In genomic region chrX:40104649-40105015, GRCh38 we compare ENCODE assay signal across 8 cellular contexts. TPM values are rescaled to one million over a fixed set of nuclear protein-coding genes. Genes with fewer than 3 reads are reported as not detected.
DNase-seq lines count a peak whose midpoint lies in the region; ATAC-seq, FAIRE-seq and TF ChIP-seq lines count a peak whose summit lies in the region.

No MANE protein-coding gene starts in this region.

- peak overlapping the region; percentile 84 for H3K4me2 ChIP-seq in K562 (ENCODE audit: insufficient read depth, low read length)
- peak overlapping the region; percentile 70 for H3K4me2 ChIP-seq in HepG2 (ENCODE audit: low read depth, low read length)

- H3K27ac ChIP-seq in K562 (ENCODE audit: extremely low read depth, low read depth, low read length) (peak overlapping the region; percentile 95), HepG2 (ENCODE audit: extremely low read length, insufficient read depth, low read length) (no peak overlapping the region), transverse colon (peak overlapping the region; percentile 91 to 96 (median 94))

- H3K27me3 ChIP-seq in K562 (ENCODE audit: control insufficient read depth in 2 of 2, insufficient read depth in 2 of 2, low read length in 2 of 2) (no peaks in the 10 kb centered on the region), HepG2 (ENCODE audit: control insufficient read depth in 1 of 2, insufficient read depth in 2 of 2, low read length in 2 of 2) (no peaks in the 10 kb centered on the region), transverse colon (no peaks in the 10 kb centered on the region)

- no peak for TF ChIP-seq CTCF in GM13977 (IDR thresholded peaks at IDR 0.05; ENCODE audit: extremely low read depth, insufficient read depth, missing control alignments)
- no peak for TF ChIP-seq CTCF in K562 (IDR thresholded peaks at IDR 0.05 in 2 of 3, conservative IDR thresholded peaks at IDR 0.05 in 1 of 3; ENCODE audit: insufficient read depth in 2 of 3, low read depth in 1 of 3, low read length in 3 of 3)
- TF ChIP-seq CTCF in HepG2 (CRISPR knock-in tag; IDR thresholded peaks at IDR 0.05): no peak
- no peak for TF ChIP-seq CTCF in transverse colon (IDR thresholded peaks at IDR 0.05)

- no peak for TF ChIP-seq RAD21 in K562 (CRISPR knock-in tag; conservative IDR thresholded peaks at IDR 0.05 in 1 of 2, IDR thresholded peaks at IDR 0.05 in 1 of 2)
- no peak for TF ChIP-seq RAD21 in HepG2 (CRISPR knock-in tag; IDR thresholded peaks at IDR 0.05)

- H4K20me1 ChIP-seq in K562 (replicated peaks; ENCODE audit: control insufficient read depth, insufficient read depth, low read length) (no peaks in the 10 kb centered on the region), HepG2 (ENCODE audit: insufficient read depth, low read length) (no peaks in the 10 kb centered on the region)

- H3K4me3 ChIP-seq in K562 (peak overlapping the region; percentile 46), HepG2 (replicated peaks in 1 of 3; ENCODE audit: insufficient read depth in 1 of 3, low read depth in 2 of 3, low read length in 3 of 3) (peak overlapping the region; percentile 45 to 76 (median 63); a peak in 5 of 6 replicates), transverse colon (peak overlapping the region; percentile 44 to 65 (median 49))

- no peak for TF ChIP-seq POLR2A in K562 (conservative IDR thresholded peaks at IDR 0.05)
- TF ChIP-seq POLR2A in HepG2 (IDR thresholded peaks at IDR 0.05; ENCODE audit: insufficient read depth in 1 of 2, low read depth in 2 of 2, low read length in 2 of 2): no peak
- TF ChIP-seq POLR2A in transverse colon (IDR thresholded peaks at IDR 0.05): no peak

- H3K9me3 ChIP-seq in K562 (replicated peaks; ENCODE audit: control insufficient read depth, insufficient read depth, low read depth, low read length) (no peaks in the 10 kb centered on the region), HepG2 (ENCODE audit: low read length) (no peaks in the 10 kb centered on the region), transverse colon (no peaks in the 10 kb centered on the region)

- POLR2A ChIA-PET in K562 (lab: Yijun Ruan, JAX) (interaction anchor here (0.6 to 3.9 kb wide), 8 partner anchors 9 to 72 kb away, joined by 3 to 18 read pairs (median 6); no protein-coding TSS in a partner anchor), HepG2 (lab: Yijun Ruan, JAX) (interaction anchor here (0.8 to 2.9 kb wide), 7 partner anchors 11 to 91 kb away, joined by 3 to 24 read pairs (median 3); no protein-coding TSS in a partner anchor)

- intact Hi-C loops in K562 (cut with micrococcal nuclease) (loop anchor here (2.0 to 10.0 kb wide), 3 partner anchors 68 to 370 kb away; no protein-coding TSS in a partner anchor), HepG2 (cut with micrococcal nuclease; ENCODE audit: unreplicated experiment) (loop anchor here (5.0 kb wide), 1 partner anchor 38 kb away; no protein-coding TSS in a partner anchor), transverse colon (cut with DNase I; ENCODE audit: low total_unique reads) (no loop called here)

- 1% methylated on average over 18 of the region's 39 CpGs for WGBS in K562 (ENCODE audit: insufficient coverage, low coverage, missing lambda C conversion rate)
- no CpG with 5 or more reads among the region's 39 CpGs for WGBS in HepG2 (ENCODE audit: low lambda C conversion rate)
- 27% methylated on average over 20 of the region's 39 CpGs; no CpG with 5 or more reads in 1 of the 2 donors for WGBS in transverse colon (ENCODE audit: low coverage in 1 of 2), 2 donors

- H3K9ac ChIP-seq in K562 (ENCODE audit: insufficient read depth in 1 of 2, low read depth in 2 of 2, low read length in 2 of 2) (peak overlapping the region; percentile 85 to 98; a peak in 3 of 4 replicates), HepG2 (ENCODE audit: insufficient read depth, low read depth, low read length) (peak overlapping the region; percentile 69; the same call in 1 of the 2 replicates)

- peaks cover 91% of the 10 kb centered on the region for H3K79me2 ChIP-seq in K562 (ENCODE audit: control insufficient read depth, insufficient read depth, low read length)
- peaks cover 11% of the 10 kb centered on the region for H3K79me2 ChIP-seq in HepG2 (ENCODE audit: insufficient read depth, low read length)

- no peak for FAIRE-seq in K562 (lab: Jason Lieb, UNC)
- FAIRE-seq in HepG2 (lab: Jason Lieb, UNC): no peak

- ATAC-seq in K562 (no peak), HepG2 (no peak)

- no peak for TF ChIP-seq EP300 in K562 (IDR thresholded peaks at IDR 0.05; ENCODE audit: low read length)
- no peak for TF ChIP-seq EP300 in HepG2 (IDR thresholded peaks at IDR 0.05; ENCODE audit: low read depth in 2 of 2, low read length in 2 of 2)
- TF ChIP-seq EP300 in HepG2 (CRISPR knock-in tag; IDR thresholded peaks at IDR 0.05; ENCODE audit: borderline replicate concordance): no peak
- TF ChIP-seq EP300 in transverse colon (IDR thresholded peaks at IDR 0.05; ENCODE audit: low read depth): peak; percentile 14

- CTCF ChIA-PET in K562 (lab: Yijun Ruan, JAX; ENCODE audit: low intra/inter-chr PET ratio): no interaction called here
- CTCF ChIA-PET in HepG2 (lab: Yijun Ruan, JAX; ENCODE audit: low intra/inter-chr PET ratio, low total read pairs): no interaction called here

- no peaks in the 10 kb centered on the region for H3K9me1 ChIP-seq in K562 (ENCODE audit: control insufficient read depth, insufficient read depth, low read length)

- BruUV-seq in K562 (replicated peaks; lab: Mats Ljungman, UMichigan): no TSS peak
- BruUV-seq in HepG2 (replicated peaks; lab: Mats Ljungman, UMichigan): no TSS peak

- H3K4me1 ChIP-seq in K562 (replicated peaks in 1 of 2; ENCODE audit: control insufficient read depth in 2 of 2, insufficient read depth in 2 of 2, low read length in 2 of 2) (peaks cover 59 to 89% of the 10 kb centered on the region in 2 experiments), HepG2 (ENCODE audit: insufficient read depth, low read length) (peaks cover 44% of the 10 kb centered on the region), transverse colon (peaks cover 7 to 45% (median 30%) of the 10 kb centered on the region in 4 donors)

- DNase-seq in AG08395 (ENCODE audit: low spot score) (peak; percentile 54), GM13977 (ENCODE audit: low spot score) (peak; percentile 76), LHCN-M2 (ENCODE audit: low read depth) (peak; percentile 53), K562 (ENCODE audit: extremely low read depth in 1 of 4, low spot score in 3 of 4) (peak in 1 of 4 experiments; percentile 49), HepG2 (ENCODE audit: low spot score) (no peak), transverse colon (peak; percentile 65), NCI-H2029 treated with DMSO at 0.1 percent for 48 hours (lab: John Stamatoyannopoulos, UW) (no peak), NCI-H2107 treated with DMSO at 0.1 percent for 48 hours (lab: John Stamatoyannopoulos, UW; ENCODE audit: unreplicated experiment) (no peak)

- in situ Hi-C loops in GM13977 (cut with MboI; ENCODE audit: low pct_unique_long_range_greater_than_20kb, low sequenced_read_pairs, unreplicated experiment) (no loop called here), K562 (cut with MboI) (loop anchor here (5.0 to 10.0 kb wide), 3 partner anchors 50 to 160 kb away; no protein-coding TSS in a partner anchor), HepG2 (cut with HindIII; ENCODE audit: extremely low pct_ligation_motif_present, low pct_unique_long_range_greater_than_20kb) (loop anchor here (5.0 kb wide), 1 partner anchor 48 kb away; no protein-coding TSS in a partner anchor), transverse colon (cut with MboI; ENCODE audit: low pct_ligation_motif_present in 1 of 4, low pct_unique_long_range_greater_than_20kb in 1 of 4, low sequenced_read_pairs in 3 of 4) (no loop called here)

- H3K36me3 ChIP-seq in K562 (ENCODE audit: control insufficient read depth, insufficient read depth, low read length): no peaks in the 10 kb centered on the region
- H3K36me3 ChIP-seq in HepG2 (replicated peaks in 1 of 2; ENCODE audit: control insufficient read depth in 1 of 2, insufficient read depth in 2 of 2, low read length in 2 of 2): no peaks in the 10 kb centered on the region
- H3K36me3 ChIP-seq in transverse colon: no peaks in the 10 kb centered on the region

- H2AFZ ChIP-seq in K562 (ENCODE audit: low read depth, low read length) (no peak overlapping the region), HepG2 (ENCODE audit: low read length) (no peak overlapping the region)

RNA-seq across cellular contexts. Expression of gene BCOR, which starts 6.9 kb away (rescaled TPM):
- 17.7 and 18.8 TPM in 2 replicates for total RNA-seq in LHCN-M2 (2014; rRNA removed)
- polyA plus RNA-seq in LHCN-M2 (2012): 13.1 TPM
- total RNA-seq in K562 (2011; cell fraction: chromatin; rRNA removed; ENCODE audit: low replicate concordance): 128 and 140 TPM in 2 replicates
- 71.6 and 74.4 TPM in 2 replicates for total RNA-seq in K562 (2011; cell fraction: nucleolus; rRNA removed)
- total RNA-seq in K562 (2011; cell fraction: nucleoplasm; rRNA removed): 97.0 and 135 TPM in 2 replicates
- total RNA-seq in K562 (2014; rRNA removed): 73.7 and 76.0 TPM in 2 replicates
- total RNA-seq in K562 (2014; rRNA removed; fragmentation: Illumina TruSeq; extraction: Trizol): 37.6 and 37.9 TPM in 2 replicates
- 33.0 and 36.6 TPM in 2 replicates for total RNA-seq in K562 (2015; rRNA removed; fragmentation: Illumina TruSeq; extraction: Trizol)
- total RNA-seq in K562 (2021): 98.3 and 113 TPM in 2 replicates
- 27.5 and 28.1 TPM in 2 replicates for polyA plus RNA-seq in K562 (2011; rRNA removed)
- polyA plus RNA-seq in K562 (2011; cell fraction: cytosol; rRNA removed): 30.1 and 38.0 TPM in 2 replicates
- polyA plus RNA-seq in K562 (2011; cell fraction: nucleus; rRNA removed): 64.0 and 93.7 TPM in 2 replicates
- 72.8 and 76.1 TPM in 2 replicates for polyA plus RNA-seq in K562 (2012)
- polyA plus RNA-seq in K562 (2014; fragmentation: Illumina TruSeq; extraction: Trizol): 88.1 and 98.5 TPM in 2 replicates
- polyA plus RNA-seq in K562 (2014; fragmentation: Nextera tagmentation; extraction: Ambion mirVana): 10 to 100 TPM; 32.0 to 37.4 TPM
- 44.4 and 64.6 TPM in 2 replicates for polyA plus RNA-seq in K562 (2014; rRNA removed)
- 40.5 and 49.5 TPM in 2 replicates for polyA minus RNA-seq in K562 (2011; rRNA and poly(A)+ RNA removed)
- 105 and 120 TPM in 2 replicates for polyA minus RNA-seq in K562 (2011; cell fraction: cytosol; rRNA and poly(A)+ RNA removed)
- polyA minus RNA-seq in K562 (2011; cell fraction: nucleus; rRNA and poly(A)+ RNA removed): 36.9 and 50.0 TPM in 2 replicates
- total RNA-seq in HepG2 (2016; rRNA removed; fragmentation: Illumina TruSeq; extraction: Trizol): 15.2 and 18.6 TPM in 2 replicates
- 3.2 and 4.8 TPM in 2 replicates for total RNA-seq in HepG2 (2016; cell fraction: cytosol; rRNA removed; fragmentation: Illumina TruSeq; extraction: Trizol; ENCODE audit: low read depth)
- total RNA-seq in HepG2 (2016; cell fraction: insoluble cytoplasmic fraction; rRNA removed; fragmentation: Illumina TruSeq; extraction: Trizol): 13.9 and 15.9 TPM in 2 replicates
- total RNA-seq in HepG2 (2016; cell fraction: membrane; rRNA removed; fragmentation: Illumina TruSeq; extraction: Trizol): 7.4 and 7.6 TPM in 2 replicates
- 18.8 and 25.8 TPM in 2 replicates for total RNA-seq in HepG2 (2016; cell fraction: nucleus; rRNA removed; fragmentation: Illumina TruSeq; extraction: Trizol)
- 14.3 and 15.2 TPM in 2 replicates for polyA plus RNA-seq in HepG2 (2011; rRNA removed)
- polyA plus RNA-seq in HepG2 (2011; cell fraction: cytosol; rRNA removed): 11.5 and 13.8 TPM in 2 replicates
- polyA plus RNA-seq in HepG2 (2011; cell fraction: nucleus; rRNA removed): 30.4 and 30.6 TPM in 2 replicates
- polyA plus RNA-seq in HepG2 (2012): 27.3 and 29.3 TPM in 2 replicates
- 1.2 and 1.3 TPM in 2 replicates for polyA plus RNA-seq in HepG2 (2016; cell fraction: cytosol; fragmentation: Illumina TruSeq; extraction: Trizol; ENCODE audit: low read depth)
- 17.4 and 18.4 TPM in 2 replicates for polyA plus RNA-seq in HepG2 (2016; cell fraction: insoluble cytoplasmic fraction; fragmentation: Illumina TruSeq; extraction: Trizol; ENCODE audit: low read depth)
- polyA plus RNA-seq in HepG2 (2016; cell fraction: membrane; fragmentation: Illumina TruSeq; extraction: Trizol; ENCODE audit: low read depth): 1.3 and 1.9 TPM in 2 replicates
- polyA plus RNA-seq in HepG2 (2016; cell fraction: nucleus; fragmentation: Illumina TruSeq; extraction: Trizol; ENCODE audit: insufficient read depth, low read depth): 27.4 and 28.9 TPM in 2 replicates
- polyA minus RNA-seq in HepG2 (2011; rRNA and poly(A)+ RNA removed; ENCODE audit: low replicate concordance): 18.3 and 32.5 TPM in 2 replicates
- 40.3 and 40.4 TPM in 2 replicates for polyA minus RNA-seq in HepG2 (2011; cell fraction: cytosol; rRNA and poly(A)+ RNA removed)
- 31.8 TPM in 2 replicates for polyA minus RNA-seq in HepG2 (2011; cell fraction: nucleus; rRNA and poly(A)+ RNA removed)
- 10 to 100 TPM; 17.9 to 27.8 (median 20.4) TPM for total RNA-seq in transverse colon

Comparison
In these comparisons a context has a peak if more than half of its experiments do, and no peak if none do; other contexts are left out.
1. DNase-seq: peak in AG08395 (single experiment), GM13977 (single experiment), LHCN-M2 (single experiment) and transverse colon (single experiment); none in HepG2 (single experiment), NCI-H2029 treated with DMSO at 0.1 percent for 48 hours (single experiment) and NCI-H2107 treated with DMSO at 0.1 percent for 48 hours (single experiment).
2. in situ Hi-C loops: an anchor here in K562 (5.0 to 10.0 kb wide) and HepG2 (5.0 kb wide); none called in GM13977 and transverse colon.
3. Peak in every context shown above with its lines, with median percentiles within 50 percentile points of each other: H3K4me3 ChIP-seq.